11 cellular contexts compared by ENCODE assay signal in genomic region chr9:12785251-12785880, GRCh38. TPM values are rescaled to one million over a fixed set of nuclear protein-coding genes. Genes with fewer than 3 reads are reported as not detected.
DNase-seq lines count a peak whose midpoint lies in the region; ATAC-seq, FAIRE-seq and TF ChIP-seq lines count a peak whose summit lies in the region.
"Had no signal": no experiment of that assay in that cellular context is flagged by ENCODE, and none has a peak within 500 bp of the region (broad histone marks: within the 10 kb centered on the region; RNA-seq: fewer than 3 reads in every experiment).

No MANE protein-coding gene starts in this region.

- H3K4me3 Mint-ChIP-seq in glutamatergic neuron (ENCODE audit: unreplicated experiment) (peak overlapping the region; percentile 39), neural progenitor cell (no peak overlapping the region)

- peak; percentile 53 for DNase-seq in ELR (ENCODE audit: low read depth)
- peak; percentile 15 for DNase-seq in RCC 7860 (ENCODE audit: low spot score)
- DNase-seq in glutamatergic neuron = no peak
- DNase-seq in renal cortical epithelial cell (ENCODE audit: low read depth) = peak; percentile 92
- DNase-seq in T-helper 1 cell = no peak
- DNase-seq in ecto neural progenitor cell (ENCODE audit: low spot score) = no peak
- no peak for DNase-seq in neural progenitor cell (ENCODE audit: low spot score)
- DNase-seq: DMS79 treated with DMSO at 0.1 percent for 48 hours had no signal

- no peaks in the 10 kb centered on the region for H3K9me3 ChIP-seq in neural progenitor cell (ENCODE audit: low read depth)

- H3K4me1 ChIP-seq in neural progenitor cell = no peaks in the 10 kb centered on the region
- H3K4me1 ChIP-seq: parathyroid adenoma had no signal

- no peak for ATAC-seq in HG02798 (IDR thresholded peaks at IDR 0.05; ENCODE audit: poor library complexity, unreplicated experiment)

- H2AFZ ChIP-seq in neural progenitor cell (replicated peaks) = no peak overlapping the region
- H2AFZ ChIP-seq: parathyroid adenoma had no signal

- FAIRE-seq in RCC 7860 (lab: Jason Lieb, UNC) = no peak
- FAIRE-seq: endometrium had no signal

- H3K27me3 Mint-ChIP-seq in glutamatergic neuron (ENCODE audit: unreplicated experiment) (peaks cover 2% of the 10 kb centered on the region), neural progenitor cell (ENCODE audit: insufficient read depth, low read depth) (no peaks in the 10 kb centered on the region)

- H3K4me3 ChIP-seq in neural progenitor cell = no peak overlapping the region

- no peaks in the 10 kb centered on the region for H3K79me2 ChIP-seq in neural progenitor cell (ENCODE audit: low read depth)
- H3K79me2 ChIP-seq: parathyroid adenoma had no signal

- H3K9me3 Mint-ChIP-seq in glutamatergic neuron (ENCODE audit: unreplicated experiment) (peaks cover 2% of the 10 kb centered on the region), neural progenitor cell (peaks cover 19% of the 10 kb centered on the region)

- H3K27ac ChIP-seq in neural progenitor cell = no peak overlapping the region
- H3K27ac ChIP-seq: parathyroid adenoma had no signal

- H3K36me3 Mint-ChIP-seq in glutamatergic neuron (ENCODE audit: unreplicated experiment) (peaks cover 30% of the 10 kb centered on the region), neural progenitor cell (no peaks in the 10 kb centered on the region)

- no peaks in the 10 kb centered on the region for H3K36me3 ChIP-seq in neural progenitor cell

- no peaks in the 10 kb centered on the region for H3K27me3 ChIP-seq in neural progenitor cell

- no peak overlapping the region for H3K9ac ChIP-seq in neural progenitor cell
- H3K9ac ChIP-seq: parathyroid adenoma had no signal

- H3K4me1 Mint-ChIP-seq in glutamatergic neuron (ENCODE audit: low read depth, unreplicated experiment) (peaks cover 24% of the 10 kb centered on the region), neural progenitor cell (peaks cover 11% of the 10 kb centered on the region)

- no peaks in the 10 kb centered on the region for H4K20me1 ChIP-seq in neural progenitor cell (ENCODE audit: low read depth)

- no peaks in the 10 kb centered on the region for H3F3A ChIP-seq in neural progenitor cell (ENCODE audit: low read depth)

- H3K27ac Mint-ChIP-seq in glutamatergic neuron (ENCODE audit: unreplicated experiment) (peak overlapping the region; percentile 77), neural progenitor cell (no peak overlapping the region)

- no peak for TF ChIP-seq CTCF in glutamatergic neuron (IDR thresholded peaks at IDR 0.05; ENCODE audit: partially characterized antibody, unreplicated experiment)
- TF ChIP-seq CTCF in neural progenitor cell (IDR thresholded peaks at IDR 0.05) = no peak

- no peak overlapping the region for H3K4me2 ChIP-seq in neural progenitor cell

RNA-seq across cellular contexts. Expression of gene LURAP1L, which starts 10.5 kb away (rescaled TPM):
- total RNA-seq in glutamatergic neuron (ENCODE audit: unreplicated experiment) = 25.6 TPM
- total RNA-seq in renal cortical epithelial cell = 7.3 and 9.4 TPM in 2 replicates
- total RNA-seq in neural progenitor cell (ENCODE audit: low replicate concordance) = 0.75 and 0.77 TPM in 2 replicates

Comparison
In these comparisons a context has a peak if more than half of its experiments do, and no peak if none do; other contexts are left out.
1. DNase-seq: peak in ELR (single experiment), RCC 7860 (single experiment) and renal cortical epithelial cell (single experiment); none in glutamatergic neuron (single experiment), T-helper 1 cell (0 of 5), ecto neural progenitor cell (single experiment) and neural progenitor cell (single experiment).